1 cellular context compared by ENCODE assay signal in the genomic region with DNA sequence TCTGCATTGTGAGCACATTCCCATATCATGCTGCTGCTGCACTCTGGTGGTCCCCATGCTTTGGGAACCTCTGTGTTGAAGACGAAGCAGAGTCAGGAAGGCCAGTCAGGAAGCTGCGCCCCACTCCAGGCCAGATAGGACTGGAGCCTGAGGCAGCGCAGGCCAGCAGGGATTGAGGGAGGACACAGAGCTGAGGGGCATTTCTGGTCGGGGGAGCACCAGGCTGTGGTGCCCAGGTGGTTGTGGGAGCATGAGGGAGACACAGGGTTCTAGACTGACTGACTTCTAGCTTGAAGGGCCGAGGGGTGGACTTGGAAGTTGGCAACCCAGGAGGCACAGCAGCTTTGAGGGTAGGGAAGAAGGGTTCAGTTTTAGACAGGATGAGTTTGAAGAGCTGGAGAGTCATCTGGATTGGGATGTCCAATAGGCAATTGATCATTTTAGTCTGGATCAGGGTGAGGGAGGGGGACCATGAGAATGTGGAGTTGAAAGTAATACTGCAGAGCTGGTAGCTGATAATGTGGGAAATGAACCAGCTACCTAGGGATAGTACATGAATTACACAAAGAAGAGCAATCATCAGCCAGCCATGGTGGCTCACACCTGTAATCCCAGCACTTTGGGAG.
TF ChIP-seq lines count a peak whose summit lies in the region.

No MANE protein-coding gene starts in this region.

TF ChIP-seq in H1, 55 proteins besides CTCF, POLR2A, EP300 and RAD21:
- TF ChIP-seq USF2 (IDR thresholded peaks at IDR 0.05; ENCODE audit: low read length), result no peak
- no peak for TF ChIP-seq TBP (IDR thresholded peaks at IDR 0.05; ENCODE audit: low read depth, low read length)
- no peak for TF ChIP-seq SRF (IDR thresholded peaks at IDR 0.05; ENCODE audit: low read depth, low read length)
- no peak for TF ChIP-seq ZNF274 (IDR thresholded peaks at IDR 0.05; ENCODE audit: borderline replicate concordance, extremely low read depth, low read length)
- TF ChIP-seq CREB1 (IDR thresholded peaks at IDR 0.05), result no peak
- no peak for TF ChIP-seq SIX5 (IDR thresholded peaks at IDR 0.05; ENCODE audit: low read depth, low read length)
- no peak for TF ChIP-seq YY1 (IDR thresholded peaks at IDR 0.05; ENCODE audit: low read depth, low read length)
- no peak for TF ChIP-seq SP4 (IDR thresholded peaks at IDR 0.05; ENCODE audit: low read length)
- no peak for TF ChIP-seq SIN3A (conservative IDR thresholded peaks at IDR 0.05 in 1 of 2, IDR thresholded peaks at IDR 0.05 in 1 of 2; ENCODE audit: low read depth in 1 of 2, low read length in 2 of 2)
- no peak for TF ChIP-seq HDAC6 (IDR thresholded peaks at IDR 0.05; ENCODE audit: low read depth, low read length)
- no peak for TF ChIP-seq SP1 (IDR thresholded peaks at IDR 0.05; ENCODE audit: low read depth, low read length)
- no peak for TF ChIP-seq EGR1 (IDR thresholded peaks at IDR 0.05; ENCODE audit: borderline replicate concordance, low read depth, low read length)
- TF ChIP-seq ASH2L (IDR thresholded peaks at IDR 0.05; ENCODE audit: low read length), result no peak
- TF ChIP-seq CBX5 (IDR thresholded peaks at IDR 0.05; ENCODE audit: low read depth, low read length), result no peak
- no peak for TF ChIP-seq NRF1 (IDR thresholded peaks at IDR 0.05; ENCODE audit: low read depth, low read length)
- TF ChIP-seq CBX8 (IDR thresholded peaks at IDR 0.05; ENCODE audit: borderline replicate concordance, low read depth, low read length), result no peak
- no peak for TF ChIP-seq BRCA1 (IDR thresholded peaks at IDR 0.05; ENCODE audit: low read depth, low read length)
- TF ChIP-seq CHD7 (IDR thresholded peaks at IDR 0.05; ENCODE audit: insufficient replicate concordance, low read length), result no peak
